Comparison of ENCODE assay signal across 8 cellular contexts in the genomic region with DNA sequence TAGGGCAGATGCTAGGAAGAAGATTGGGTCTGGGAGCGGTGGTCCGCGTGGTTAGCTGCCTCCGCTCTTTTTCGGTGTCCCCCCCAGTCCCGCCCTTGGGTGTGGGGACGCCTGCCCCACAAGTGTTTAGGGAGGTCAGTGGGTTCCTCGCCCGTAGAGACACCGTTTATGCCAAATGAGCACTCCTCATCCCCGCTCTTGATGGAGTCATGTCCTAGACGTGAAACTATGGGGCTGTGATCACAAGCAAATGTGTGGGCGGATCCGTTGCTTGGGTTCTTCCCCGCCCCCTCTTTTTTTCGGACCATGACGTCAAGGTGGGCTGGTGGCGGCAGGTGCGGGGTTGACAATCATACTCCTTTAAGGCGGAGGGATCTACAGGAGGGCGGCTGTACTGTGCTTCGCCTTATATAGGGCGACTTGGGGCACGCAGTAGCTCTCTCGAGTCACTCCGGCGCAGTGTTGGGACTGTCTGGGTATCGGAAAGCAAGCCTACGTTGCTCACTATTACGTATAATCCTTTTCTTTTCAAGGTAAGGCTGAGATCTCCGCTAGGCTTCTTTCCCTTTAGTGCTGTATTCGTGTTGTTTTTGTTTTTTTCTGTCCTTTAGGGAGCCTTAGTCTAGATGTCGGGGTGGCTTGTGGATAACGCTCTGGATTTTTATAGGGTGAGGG. TPM values are rescaled to one million over a fixed set of nuclear protein-coding genes. Genes with fewer than 3 reads are reported as not detected.
A peak's percentile ranks its signal among the peaks of the same experiment; 100 is the strongest.
DNase-seq lines count a peak whose midpoint lies in the region; ATAC-seq and TF ChIP-seq lines count a peak whose summit lies in the region.

A gene (plus strand): TSS at position 439 of the 675 bp plus-strand sequence. CDS start 1,529 bp downstream, outside the sequence.

- no peaks in the 10 kb centered on the region for H3K9me3 Mint-ChIP-seq in CD8-positive, alpha-beta T cell
- no peaks in the 10 kb centered on the region for H3K9me3 Mint-ChIP-seq in activated CD4-positive, alpha-beta memory T cell treated with anti-CD3 and anti-CD28 coated beads for 36 hours

- H3K4me1 Mint-ChIP-seq in CD8-positive, alpha-beta T cell (ENCODE audit: low read depth) = peaks cover 50% of the 10 kb centered on the region
- H3K4me1 Mint-ChIP-seq in activated CD4-positive, alpha-beta memory T cell treated with anti-CD3 and anti-CD28 coated beads for 36 hours (ENCODE audit: low read depth) = peaks cover 45% of the 10 kb centered on the region

- H3K27ac Mint-ChIP-seq in CD8-positive, alpha-beta T cell = peak within 1 kb of the TSS; percentile 98
- peak within 1 kb of the TSS; percentile 99 for H3K27ac Mint-ChIP-seq in activated CD4-positive, alpha-beta memory T cell treated with anti-CD3 and anti-CD28 coated beads for 36 hours

- POLR2A ChIA-PET in CD8-positive, alpha-beta T cell (lab: Charles Lee) = interaction anchor here (0.5 to 5.6 kb wide), 27 partner anchors 9 to 769 kb away, joined by 3 to 114 read pairs (median 4); a partner anchor contains a TSS
- POLR2A ChIA-PET in activated CD4-positive, alpha-beta memory T cell treated with anti-CD3 and anti-CD28 coated beads for 36 hours (lab: Charles Lee) = interaction anchor here (0.6 to 6.3 kb wide), 17 partner anchors 9 to 476 kb away, joined by 3 to 139 read pairs (median 6); a partner anchor contains a TSS

- no peaks in the 10 kb centered on the region for H3K27me3 Mint-ChIP-seq in CD8-positive, alpha-beta T cell (ENCODE audit: low read depth)
- H3K27me3 Mint-ChIP-seq in activated CD4-positive, alpha-beta memory T cell treated with anti-CD3 and anti-CD28 coated beads for 36 hours = peaks cover 4% of the 10 kb centered on the region

- H3K4me3 ChIP-seq in CD8-positive, alpha-beta T cell (ENCODE audit: low read depth, low read length) = peak within 1 kb of the TSS; percentile 96
- H3K4me3 ChIP-seq in lower lobe of right lung = peak within 1 kb of the TSS; percentile 98

- peaks cover 53% of the 10 kb centered on the region for H3K36me3 Mint-ChIP-seq in CD8-positive, alpha-beta T cell
- peaks cover 52% of the 10 kb centered on the region for H3K36me3 Mint-ChIP-seq in activated CD4-positive, alpha-beta memory T cell treated with anti-CD3 and anti-CD28 coated beads for 36 hours

- CTCF ChIA-PET in CD8-positive, alpha-beta T cell (lab: Charles Lee) = interaction anchor here (0.6 to 7.9 kb wide), 9 partner anchors 9 to 75 kb away, joined by 3 to 67 read pairs (median 5); a partner anchor contains a TSS
- CTCF ChIA-PET in activated CD4-positive, alpha-beta memory T cell treated with anti-CD3 and anti-CD28 coated beads for 36 hours (lab: Charles Lee) = interaction anchor here (0.5 to 5.1 kb wide), 7 partner anchors 9 to 66 kb away, joined by 3 to 49 read pairs (median 11); a partner anchor contains a TSS

- intact Hi-C loops in CD8-positive, alpha-beta T cell (cut with DNase I, micrococcal nuclease) = loop anchor here (1.0 to 10.0 kb wide), 10 partner anchors 8 to 1192 kb away; a partner anchor contains a TSS
- intact Hi-C loops in activated CD4-positive, alpha-beta memory T cell treated with anti-CD3 and anti-CD28 coated beads for 36 hours (cut with micrococcal nuclease) = loop anchor here (1.0 to 5.0 kb wide), 9 partner anchors 8 to 1356 kb away; a partner anchor contains a TSS
- intact Hi-C loops in lower lobe of right lung (cut with DNase I) = no loop called here

- H3K36me3 ChIP-seq in CD8-positive, alpha-beta T cell (ENCODE audit: insufficient read depth, low read length) = peaks cover 33% of the 10 kb centered on the region
- peaks cover 35% of the 10 kb centered on the region for H3K36me3 ChIP-seq in lower lobe of right lung

- H3K9me3 ChIP-seq in CD8-positive, alpha-beta T cell (ENCODE audit: low read length) = no peaks in the 10 kb centered on the region
- no peaks in the 10 kb centered on the region for H3K9me3 ChIP-seq in lower lobe of right lung

- H3K27ac ChIP-seq in CD8-positive, alpha-beta T cell (ENCODE audit: low read depth, low read length) = peak within 1 kb of the TSS; percentile 96
- H3K27ac ChIP-seq in lower lobe of right lung = peak within 1 kb of the TSS; percentile 95

- peak; percentile 79 for ATAC-seq in CD8-positive, alpha-beta T cell
- peak; percentile 68 for ATAC-seq in GM19455 (IDR thresholded peaks at IDR 0.05; ENCODE audit: unreplicated experiment)
- peak; percentile 92 to 95 for ATAC-seq in lower lobe of right lung

- no peak for TF ChIP-seq CTCF in CD8-positive, alpha-beta T cell (IDR thresholded peaks at IDR 0.05)
- TF ChIP-seq CTCF in lower lobe of right lung (IDR thresholded peaks at IDR 0.05) = no peak

- DNase-seq in CD8-positive, alpha-beta T cell = peak; percentile 89 to 97 (median 93)
- DNase-seq in HK-2 (ENCODE audit: unreplicated experiment) (peak; percentile 95), NCI-H82 treated with DMSO at 0.1 percent for 48 hours (lab: John Stamatoyannopoulos, UW; ENCODE audit: unreplicated experiment) (peak; percentile 96), ecto neural progenitor cell (ENCODE audit: low spot score) (peak; percentile 94), lower lobe of right lung (peak; percentile 96)
- DNase-seq in activated CD4-positive, alpha-beta memory T cell treated with anti-CD3 and anti-CD28 coated beads for 36 hours = peak; percentile 99
- peak; percentile 84 to 95 (median 92) for DNase-seq in stimulated activated CD4-positive, alpha-beta T cell treated with anti-CD3 and anti-CD28 coated beads, TNF-alpha, amount 100 ng/mL, for 1 hour (ENCODE audit: low read depth in 3 of 3, low spot score in 1 of 3)

- H3K4me1 ChIP-seq in CD8-positive, alpha-beta T cell (ENCODE audit: insufficient read depth, low read length) = peaks cover 26% of the 10 kb centered on the region
- peaks cover 33% of the 10 kb centered on the region for H3K4me1 ChIP-seq in lower lobe of right lung

- peak within 1 kb of the TSS; percentile 99 for H3K4me3 Mint-ChIP-seq in CD8-positive, alpha-beta T cell
- H3K4me3 Mint-ChIP-seq in activated CD4-positive, alpha-beta memory T cell treated with anti-CD3 and anti-CD28 coated beads for 36 hours = peak within 1 kb of the TSS; percentile 96

- no peaks in the 10 kb centered on the region for H3K27me3 ChIP-seq in CD8-positive, alpha-beta T cell (ENCODE audit: insufficient read depth, low read length)
- H3K27me3 ChIP-seq in lower lobe of right lung (ENCODE audit: low read depth) = no peaks in the 10 kb centered on the region

RNA-seq across cellular contexts. Expression of the gene that starts here (rescaled TPM):
- total RNA-seq in CD8-positive, alpha-beta T cell = 100 to 1,000 TPM; 561 to 585 TPM
- 1,000 to 10,000 TPM; 1,671 to 1,695 TPM for total RNA-seq in activated CD4-positive, alpha-beta memory T cell treated with anti-CD3 and anti-CD28 coated beads for 36 hours
- 680 TPM for total RNA-seq in lower lobe of right lung

Comparison
In these comparisons a context has a peak if more than half of its experiments do, and no peak if none do; other contexts are left out.
1. Peak in every context shown above with its lines: DNase-seq, ATAC-seq, H3K4me3 ChIP-seq and H3K27ac ChIP-seq.